Comparison of ENCODE assay signal across 8 cellular contexts in genomic region chr6:52994789-52995078, GRCh38. TPM values are rescaled to one million over a fixed set of nuclear protein-coding genes. Genes with fewer than 3 reads are reported as not detected.
DNase-seq lines count a peak whose midpoint lies in the region; ATAC-seq and TF ChIP-seq lines count a peak whose summit lies in the region.

No MANE protein-coding gene starts in this region.

- H3K4me3 Mint-ChIP-seq in neural crest cell, result peak overlapping the region; percentile 98

- no peaks in the 10 kb centered on the region for H3K79me2 ChIP-seq in DOHH2 (ENCODE audit: control insufficient read depth, low read length)

- H3K27ac ChIP-seq in DOHH2 (ENCODE audit: low read depth, low read length) (peak overlapping the region; percentile 71), HUES48 (ENCODE audit: low read depth, low read length) (peak overlapping the region; percentile 94)

- no peaks in the 10 kb centered on the region for H3K9me2 ChIP-seq in DOHH2 (replicated peaks; ENCODE audit: control insufficient read depth, low read length)

- H3K27me3 Mint-ChIP-seq in neural crest cell (ENCODE audit: low read depth), result peaks cover 13% of the 10 kb centered on the region

- peak overlapping the region; percentile 74 for H3K4me2 ChIP-seq in DOHH2 (ENCODE audit: low read length)

- H3K9ac ChIP-seq in HUES48 (ENCODE audit: low read depth, low read length), result peak overlapping the region; percentile 93

- peaks cover 4% of the 10 kb centered on the region for H3K9me3 Mint-ChIP-seq in neural crest cell

- peak; percentile 31 for ATAC-seq in GM21447 (IDR thresholded peaks at IDR 0.05; ENCODE audit: unreplicated experiment)

- peak overlapping the region; percentile 99 for H3K27ac Mint-ChIP-seq in neural crest cell (ENCODE audit: unreplicated experiment)

- H3K27me3 ChIP-seq in DOHH2 (ENCODE audit: control insufficient read depth, low read length) (peaks cover 7% of the 10 kb centered on the region; the same call in 1 of the 2 replicates), HUES48 (ENCODE audit: control insufficient read depth, insufficient read depth, low read length) (no peaks in the 10 kb centered on the region)

- no peaks in the 10 kb centered on the region for H4K20me1 ChIP-seq in DOHH2 (ENCODE audit: control insufficient read depth, insufficient read depth, low read depth, low read length)

- DNase-seq in activated CD8-positive, alpha-beta memory T cell treated with anti-CD3 and anti-CD28 coated beads, Interleukin-2, amount 50 U/mL, for 48 hours, result peak; percentile 78
- no peak for DNase-seq in fibroblast of mammary gland (ENCODE audit: low read depth)
- DNase-seq in neural crest cell (ENCODE audit: low read depth, low spot score), result peak; percentile 59
- DNase-seq in GM10266 (ENCODE audit: extremely low spot score), result no peak
- no peak for DNase-seq in pons (ENCODE audit: low spot score)

- peaks cover 16% of the 10 kb centered on the region for H3K36me3 Mint-ChIP-seq in neural crest cell (ENCODE audit: low read depth)

- H3K36me3 ChIP-seq in DOHH2 (ENCODE audit: control insufficient read depth, low read length), result no peaks in the 10 kb centered on the region
- no peaks in the 10 kb centered on the region; the same call in 1 of the 2 replicates for H3K36me3 ChIP-seq in HUES48 (ENCODE audit: control insufficient read depth, insufficient read depth, low read length)

- H3K4me1 Mint-ChIP-seq in neural crest cell, result peaks cover 41% of the 10 kb centered on the region

- TF ChIP-seq CTCF in DOHH2 (IDR thresholded peaks at IDR 0.05; ENCODE audit: low read depth, low read length, poor library complexity, severe bottlenecking) (no peak), fibroblast of mammary gland (conservative IDR thresholded peaks at IDR 0.05; ENCODE audit: control insufficient read depth, insufficient read depth, low read depth, low read length) (no peak), neural crest cell (conservative IDR thresholded peaks at IDR 0.05) (no peak), GM10266 (IDR thresholded peaks at IDR 0.05; ENCODE audit: control insufficient read depth, insufficient read depth, low read depth, missing control alignments) (no peak)

- H3K4me3 ChIP-seq in DOHH2 (ENCODE audit: low read length) (peak overlapping the region; percentile 94), HUES48 (ENCODE audit: low read depth, low read length) (peak overlapping the region; percentile 82), fibroblast of mammary gland (ENCODE audit: control insufficient read depth, low read depth, low read length) (peak overlapping the region; percentile 91)

- H3F3A ChIP-seq in DOHH2 (ENCODE audit: control insufficient read depth, insufficient read depth), result peaks cover 16% of the 10 kb centered on the region

- H3K4me1 ChIP-seq in DOHH2 (ENCODE audit: control insufficient read depth, low read length) (peaks cover 19% of the 10 kb centered on the region), HUES48 (ENCODE audit: control insufficient read depth, insufficient read depth, low read length) (peaks cover 10% of the 10 kb centered on the region)

- H3K9me3 ChIP-seq in DOHH2 (ENCODE audit: control insufficient read depth, insufficient read depth, low read length) (no peaks in the 10 kb centered on the region), HUES48 (ENCODE audit: control insufficient read depth, insufficient read depth, low read length) (no peaks in the 10 kb centered on the region)

RNA-seq across cellular contexts. Expression of gene GSTA4, which starts 0.3 kb away (rescaled TPM):
- 69.1 and 70.7 TPM in 2 replicates for total RNA-seq in neural crest cell

Comparison
In these comparisons a context has a peak if more than half of its experiments do, and no peak if none do; other contexts are left out.
1. DNase-seq: peak in activated CD8-positive, alpha-beta memory T cell treated with anti-CD3 and anti-CD28 coated beads, Interleukin-2, amount 50 U/mL, for 48 hours (single experiment) and neural crest cell (single experiment); none in fibroblast of mammary gland (single experiment), GM10266 (single experiment) and pons (single experiment).
2. Peak in every context shown above with its lines, with median percentiles within 50 percentile points of each other: H3K4me3 ChIP-seq.